ENCODE assay signal across 1 cellular context in the genomic region with DNA sequence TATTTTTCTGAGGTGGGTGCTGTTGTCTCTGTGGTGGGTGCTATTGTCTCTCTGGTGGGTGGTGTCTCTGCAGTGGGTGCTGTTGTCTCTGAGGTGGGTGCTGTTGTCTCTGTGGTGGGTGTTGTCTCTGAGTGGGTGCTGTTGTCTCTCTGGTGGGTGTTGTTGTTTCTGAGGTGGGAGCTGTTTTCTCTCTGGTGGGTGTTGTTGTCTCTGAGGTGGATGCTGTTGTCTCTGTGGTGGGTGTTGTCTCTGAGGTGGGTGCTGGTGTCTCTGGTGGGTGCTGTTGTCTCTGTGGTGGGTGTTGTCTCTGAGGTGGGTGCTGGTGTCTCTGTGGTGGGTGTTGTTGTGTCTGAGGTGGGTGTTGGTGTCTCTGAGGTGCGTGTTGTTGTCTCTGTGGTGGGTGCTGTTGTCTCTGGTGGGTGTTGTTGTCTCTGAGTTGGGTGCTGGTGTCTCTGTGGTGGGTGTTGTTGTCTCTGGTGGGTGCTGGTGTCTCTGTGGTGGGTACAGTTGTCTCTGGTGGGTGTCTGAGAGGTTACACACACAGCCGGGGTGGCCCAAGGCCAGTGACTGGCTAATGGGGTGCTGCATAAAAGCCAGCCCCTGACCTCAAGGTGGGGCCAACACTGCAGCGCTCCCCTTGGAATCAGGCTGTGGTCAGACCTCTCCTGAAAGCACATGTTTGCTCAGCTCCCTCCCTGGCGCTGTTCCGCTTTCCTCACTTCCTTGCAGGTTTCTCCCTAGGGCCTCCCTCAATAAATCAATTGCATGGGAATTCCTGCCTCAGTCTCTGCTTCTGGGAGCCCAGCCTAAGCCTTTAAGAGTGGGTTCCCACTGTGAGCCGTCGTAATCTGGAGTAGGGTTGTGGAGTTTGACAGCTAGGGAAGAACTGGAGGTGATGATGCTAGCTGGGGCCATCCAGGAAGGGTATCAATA.
TF ChIP-seq lines count a peak whose summit lies in the region.

No MANE protein-coding gene starts in this region.

TF ChIP-seq in HEK293, 187 proteins besides CTCF, POLR2A, EP300 and RAD21 (continued from another document):
- no peak for TF ChIP-seq ZNF311 (tag by site-specific recombination; IDR thresholded peaks at IDR 0.05; ENCODE audit: borderline replicate concordance)
- TF ChIP-seq MZF1 (tag by site-specific recombination; IDR thresholded peaks at IDR 0.05; ENCODE audit: borderline replicate concordance): no peak
- no peak for TF ChIP-seq ZSCAN16 (tag by site-specific recombination; IDR thresholded peaks at IDR 0.05)
- TF ChIP-seq, protein P1, sequence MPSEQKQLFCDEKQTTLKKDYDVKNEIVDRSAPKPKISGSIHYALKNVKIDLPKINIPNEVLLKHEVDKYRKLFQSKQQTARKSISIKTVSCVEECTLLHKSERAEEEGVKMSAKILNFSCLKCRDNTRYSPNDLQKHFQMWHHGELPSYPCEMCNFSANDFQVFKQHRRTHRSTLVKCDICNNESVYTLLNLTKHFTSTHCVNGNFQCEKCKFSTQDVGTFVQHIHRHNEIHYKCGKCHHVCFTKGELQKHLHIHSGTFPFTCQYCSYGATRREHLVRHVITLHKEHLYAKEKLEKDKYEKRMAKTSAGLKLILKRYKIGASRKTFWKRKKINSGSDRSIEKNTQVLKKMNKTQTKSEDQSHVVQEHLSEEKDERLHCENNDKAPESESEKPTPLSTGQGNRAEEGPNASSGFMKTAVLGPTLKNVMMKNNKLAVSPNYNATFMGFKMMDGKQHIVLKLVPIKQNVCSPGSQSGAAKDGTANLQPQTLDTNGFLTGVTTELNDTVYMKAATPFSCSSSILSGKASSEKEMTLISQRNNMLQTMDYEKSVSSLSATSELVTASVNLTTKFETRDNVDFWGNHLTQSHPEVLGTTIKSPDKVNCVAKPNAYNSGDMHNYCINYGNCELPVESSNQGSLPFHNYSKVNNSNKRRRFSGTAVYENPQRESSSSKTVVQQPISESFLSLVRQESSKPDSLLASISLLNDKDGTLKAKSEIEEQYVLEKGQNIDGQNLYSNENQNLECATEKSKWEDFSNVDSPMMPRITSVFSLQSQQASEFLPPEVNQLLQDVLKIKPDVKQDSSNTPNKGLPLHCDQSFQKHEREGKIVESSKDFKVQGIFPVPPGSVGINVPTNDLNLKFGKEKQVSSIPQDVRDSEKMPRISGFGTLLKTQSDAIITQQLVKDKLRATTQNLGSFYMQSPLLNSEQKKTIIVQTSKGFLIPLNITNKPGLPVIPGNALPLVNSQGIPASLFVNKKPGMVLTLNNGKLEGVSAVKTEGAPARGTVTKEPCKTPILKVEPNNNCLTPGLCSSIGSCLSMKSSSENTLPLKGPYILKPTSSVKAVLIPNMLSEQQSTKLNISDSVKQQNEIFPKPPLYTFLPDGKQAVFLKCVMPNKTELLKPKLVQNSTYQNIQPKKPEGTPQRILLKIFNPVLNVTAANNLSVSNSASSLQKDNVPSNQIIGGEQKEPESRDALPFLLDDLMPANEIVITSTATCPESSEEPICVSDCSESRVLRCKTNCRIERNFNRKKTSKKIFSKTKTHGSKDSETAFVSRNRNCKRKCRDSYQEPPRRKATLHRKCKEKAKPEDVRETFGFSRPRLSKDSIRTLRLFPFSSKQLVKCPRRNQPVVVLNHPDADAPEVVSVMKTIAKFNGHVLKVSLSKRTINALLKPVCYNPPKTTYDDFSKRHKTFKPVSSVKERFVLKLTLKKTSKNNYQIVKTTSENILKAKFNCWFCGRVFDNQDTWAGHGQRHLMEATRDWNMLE (tag by site-specific recombination; conservative IDR thresholded peaks at IDR 0.05; ENCODE audit: low read depth): no peak
- TF ChIP-seq ZNF658 (tag by site-specific recombination; IDR thresholded peaks at IDR 0.05): no peak
